22 cellular contexts compared by ENCODE assay signal in genomic region chr5:153523196-153523595, GRCh38. TPM values are rescaled to one million over a fixed set of nuclear protein-coding genes. Genes with fewer than 3 reads are reported as not detected.
A peak's percentile ranks its signal among the peaks of the same experiment; 100 is the strongest.
DNase-seq lines count a peak whose midpoint lies in the region; ATAC-seq and TF ChIP-seq lines count a peak whose summit lies in the region.
"Had no signal": no experiment of that assay in that cellular context is flagged by ENCODE, and none has a peak within 500 bp of the region (broad histone marks: within the 10 kb centered on the region; RNA-seq: fewer than 3 reads in every experiment).

No MANE protein-coding gene starts in this region.

- no peaks in the 10 kb centered on the region for H3K36me3 ChIP-seq in SK-N-SH (replicated peaks in 1 of 2; ENCODE audit: control insufficient read depth in 1 of 2, insufficient read depth in 2 of 2, low read length in 1 of 2)
- no peaks in the 10 kb centered on the region for H3K36me3 ChIP-seq in SJSA1
- no peaks in the 10 kb centered on the region for H3K36me3 ChIP-seq in fibroblast of lung (ENCODE audit: control insufficient read depth, insufficient read depth, low read length)
- H3K36me3 ChIP-seq: heart right ventricle, Peyer's patch, tibial artery had no signal

- H3F3A ChIP-seq in SK-N-SH (replicated peaks; ENCODE audit: insufficient read depth): no peaks in the 10 kb centered on the region

- POLR2A ChIA-PET in SK-N-SH (lab: Yijun Ruan, JAX): no interaction called here

- TF ChIP-seq CTCF in SK-N-SH (IDR thresholded peaks at IDR 0.05) (no peak), fibroblast of lung (conservative IDR thresholded peaks at IDR 0.05 in 1 of 2, IDR thresholded peaks at IDR 0.05 in 1 of 2; ENCODE audit: low read depth in 1 of 2, low read length in 2 of 2) (no peak)

- no peak overlapping the region; a peak in 1 of 4 replicates for H3K27ac ChIP-seq in SK-N-SH (ENCODE audit: low read depth in 2 of 2, low read length in 1 of 2)
- H3K27ac ChIP-seq in SJSA1: peak overlapping the region; percentile 41
- H3K27ac ChIP-seq in fibroblast of lung (ENCODE audit: insufficient read depth, low read length): peak overlapping the region; percentile 15
- H3K27ac ChIP-seq: 22Rv1, heart right ventricle, Peyer's patch had no signal

- no peak overlapping the region for H3K9ac ChIP-seq in SK-N-SH
- no peak overlapping the region for H3K9ac ChIP-seq in fibroblast of lung (ENCODE audit: insufficient read depth, low read length)

- peak; percentile 39 for ATAC-seq in SK-N-SH treated with all-trans-retinoic acid at 6 μM for 48 hours
- ATAC-seq in GM18858 (IDR thresholded peaks at IDR 0.05; ENCODE audit: unreplicated experiment): no peak
- no peak for ATAC-seq in GM19328 (IDR thresholded peaks at IDR 0.05; ENCODE audit: unreplicated experiment)
- ATAC-seq: stimulated activated naive B cell treated with anti-CD40 and anti-IgM and Interleukin-4, amounts not matched to agents 10 μg/mL and 1 μg/mL and 100 μg/mL, for 72 hours had no signal

- H3K4me2 ChIP-seq in SK-N-SH (no peak overlapping the region), fibroblast of lung (ENCODE audit: extremely low read depth, insufficient read depth, low read length) (peak overlapping the region; percentile 16)

- CTCF ChIA-PET in SK-N-SH (lab: Yijun Ruan, JAX): no interaction called here

- H3K4me3 ChIP-seq in SK-N-SH (ENCODE audit: low read depth in 2 of 2, low read length in 1 of 2) (no peak overlapping the region), SJSA1 (no peak overlapping the region), fibroblast of lung (replicated peaks in 1 of 4; ENCODE audit: control extremely low read depth in 1 of 4, insufficient read depth in 1 of 4, low read depth in 3 of 4, low read length in 4 of 4) (no peak overlapping the region)
- H3K4me3 ChIP-seq: dorsolateral prefrontal cortex, heart right ventricle, Peyer's patch, tibial artery had no signal

- TF ChIP-seq EP300 in SK-N-SH (IDR thresholded peaks at IDR 0.05; ENCODE audit: borderline replicate concordance in 1 of 2, low read depth in 1 of 2, low read length in 1 of 2): no peak

- H2AFZ ChIP-seq in SK-N-SH (ENCODE audit: low read depth) (no peak overlapping the region), fibroblast of lung (ENCODE audit: low read length) (no peak overlapping the region)

- H3K4me1 ChIP-seq in SK-N-SH (ENCODE audit: control insufficient read depth in 1 of 2, insufficient read depth in 2 of 2, low read depth in 1 of 2, low read length in 1 of 2) (peaks cover 0 to 17% of the 10 kb centered on the region in 2 experiments; a peak in 2 of 4 replicates), SJSA1 (replicated peaks) (peaks cover 47% of the 10 kb centered on the region), fibroblast of lung (ENCODE audit: control insufficient read depth, extremely low read depth, insufficient read depth, low read length) (peaks cover 16% of the 10 kb centered on the region)
- H3K4me1 ChIP-seq: Peyer's patch had no signal

- H3K79me2 ChIP-seq in SK-N-SH (ENCODE audit: insufficient read depth) (no peaks in the 10 kb centered on the region), fibroblast of lung (ENCODE audit: control insufficient read depth, insufficient read depth, low read length) (no peaks in the 10 kb centered on the region)

- no peak for DNase-seq in SK-N-SH
- peak in 1 of 2 experiments; percentile 25 for DNase-seq in SJSA1 (ENCODE audit: low read depth in 1 of 2, low spot score in 2 of 2)
- peak; percentile 61 to 76 for DNase-seq in fibroblast of lung (ENCODE audit: low read depth in 2 of 2)
- peak; percentile 67 for DNase-seq in renal cortical epithelial cell (ENCODE audit: low read depth)
- DNase-seq in T-helper 9 cell: no peak
- DNase-seq: activated CD4-positive, alpha-beta T cell treated with anti-CD3 and anti-CD28 coated beads, Interleukin-2, amount 50 U/mL, for 1 hour; activated naive CD4-positive, alpha-beta T cell treated with anti-CD3 and anti-CD28 coated beads for 36 hours; C1 segment of cervical spinal cord; dorsolateral prefrontal cortex; mesendoderm; NCI-H187; NCI-H345; stimulated activated naive B cell treated with anti-CD40 and anti-IgM and Interleukin-4, amounts not matched to agents 10 μg/mL and 1 μg/mL and 100 μg/mL, for 72 hours had no signal

- H3K27me3 ChIP-seq in SK-N-SH (ENCODE audit: insufficient read depth) (no peaks in the 10 kb centered on the region), SJSA1 (replicated peaks) (no peaks in the 10 kb centered on the region), fibroblast of lung (ENCODE audit: control insufficient read depth, insufficient read depth, low read length) (no peaks in the 10 kb centered on the region)
- H3K27me3 ChIP-seq: dorsolateral prefrontal cortex, heart right ventricle, Peyer's patch, tibial artery had no signal

- no peak for TF ChIP-seq RAD21 in SK-N-SH (IDR thresholded peaks at IDR 0.05; ENCODE audit: low read length)

- H3K9me2 ChIP-seq in SK-N-SH: no peaks in the 10 kb centered on the region

- H3K9me3 ChIP-seq in SK-N-SH: no peaks in the 10 kb centered on the region
- no peaks in the 10 kb centered on the region for H3K9me3 ChIP-seq in SJSA1 (replicated peaks)
- no peaks in the 10 kb centered on the region for H3K9me3 ChIP-seq in fibroblast of lung (ENCODE audit: control insufficient read depth, insufficient read depth, low read depth, low read length)
- H3K9me3 ChIP-seq: heart right ventricle, Peyer's patch, tibial artery had no signal

- H4K20me1 ChIP-seq in SK-N-SH (ENCODE audit: insufficient read depth) (no peaks in the 10 kb centered on the region), fibroblast of lung (ENCODE audit: control insufficient read depth, extremely low read depth, insufficient read depth, low read length) (no peaks in the 10 kb centered on the region)

TF ChIP-seq in SK-N-SH treated with all-trans-retinoic acid at 6 μM for 48 hours, 23 proteins besides CTCF, POLR2A, EP300 and RAD21 (continues in another document):
- no peak for TF ChIP-seq ZNF8 (CRISPR knock-in tag; IDR thresholded peaks at IDR 0.05)
- TF ChIP-seq ZC3H10 (CRISPR knock-in tag; IDR thresholded peaks at IDR 0.05): no peak
- TF ChIP-seq ISL1 (CRISPR knock-in tag; IDR thresholded peaks at IDR 0.05): no peak
- TF ChIP-seq BACH2 (CRISPR knock-in tag; IDR thresholded peaks at IDR 0.05; ENCODE audit: borderline replicate concordance): no peak
- no peak for TF ChIP-seq ZFP30 (CRISPR knock-in tag; IDR thresholded peaks at IDR 0.05)
- no peak for TF ChIP-seq RARB (CRISPR knock-in tag; IDR thresholded peaks at IDR 0.05)
- TF ChIP-seq ARNTL (CRISPR knock-in tag; IDR thresholded peaks at IDR 0.05; ENCODE audit: borderline replicate concordance, low read depth): no peak
- TF ChIP-seq ZNF70 (CRISPR knock-in tag; IDR thresholded peaks at IDR 0.05): no peak
- no peak for TF ChIP-seq POU6F1 (CRISPR knock-in tag; IDR thresholded peaks at IDR 0.05; ENCODE audit: borderline replicate concordance, low read depth)
- no peak for TF ChIP-seq ZNF565 (CRISPR knock-in tag; conservative IDR thresholded peaks at IDR 0.05; ENCODE audit: low read depth)
- no peak for TF ChIP-seq GLIS3 (CRISPR knock-in tag; IDR thresholded peaks at IDR 0.05)

TF ChIP-seq in SK-N-SH, 30 proteins besides CTCF, POLR2A, EP300 and RAD21 (continues in another document):
- TF ChIP-seq REST (IDR thresholded peaks at IDR 0.05; ENCODE audit: low read depth, low read length): no peak
- no peak for TF ChIP-seq RFX5 (IDR thresholded peaks at IDR 0.05; ENCODE audit: low read length)
- TF ChIP-seq NRF1 (IDR thresholded peaks at IDR 0.05; ENCODE audit: low read depth, low read length): no peak
- TF ChIP-seq USF1 (IDR thresholded peaks at IDR 0.05; ENCODE audit: borderline replicate concordance, low read depth): no peak
- no peak for TF ChIP-seq YY1 (IDR thresholded peaks at IDR 0.05; ENCODE audit: low read depth)

RNA-seq across cellular contexts. Expression of gene GRIA1, which starts 32.7 kb away (rescaled TPM):
- polyA plus RNA-seq in SK-N-SH (2012; rRNA removed) (0.35 and 0.80 TPM in 2 replicates), fibroblast of lung (0.12 and 2.0 TPM in 2 replicates)
- polyA plus RNA-seq in SK-N-SH (2012; cell fraction: cytosol; rRNA removed): 0.27 and 0.39 TPM in 2 replicates
- polyA plus RNA-seq in SK-N-SH (2012; cell fraction: nucleus; rRNA removed): 0.62 and 0.83 TPM in 2 replicates
- total RNA-seq in SJSA1 (2014; rRNA removed; shearing (Covaris generic)): not detected in 2 replicates
- total RNA-seq in fibroblast of lung (1.8 and 4.5 TPM in 2 replicates), renal cortical epithelial cell (not detected in 2 replicates)
- 0.15 and 2.7 TPM in 2 replicates for polyA plus RNA-seq in fibroblast of lung (2012)
- polyA minus RNA-seq in fibroblast of lung (ENCODE audit: low replicate concordance): 9.2 TPM in 1 of 2 replicates, not detected in the other
- total RNA-seq: activated naive CD4-positive, alpha-beta T cell treated with anti-CD3 and anti-CD28 coated beads for 36 hours; epithelial cell of proximal tubule had no signal
- polyA plus RNA-seq: IgD-negative memory B cell had no signal

Comparison
In these comparisons a context has a peak if more than half of its experiments do, and no peak if none do; other contexts are left out.
1. DNase-seq: peak in fibroblast of lung (2 of 2) and renal cortical epithelial cell (single experiment); none in SK-N-SH (single experiment) and T-helper 9 cell (single experiment).
2. H3K27ac ChIP-seq: peak in SJSA1 (single experiment) and fibroblast of lung (single experiment); none in SK-N-SH (0 of 2).